In the genomic region with DNA sequence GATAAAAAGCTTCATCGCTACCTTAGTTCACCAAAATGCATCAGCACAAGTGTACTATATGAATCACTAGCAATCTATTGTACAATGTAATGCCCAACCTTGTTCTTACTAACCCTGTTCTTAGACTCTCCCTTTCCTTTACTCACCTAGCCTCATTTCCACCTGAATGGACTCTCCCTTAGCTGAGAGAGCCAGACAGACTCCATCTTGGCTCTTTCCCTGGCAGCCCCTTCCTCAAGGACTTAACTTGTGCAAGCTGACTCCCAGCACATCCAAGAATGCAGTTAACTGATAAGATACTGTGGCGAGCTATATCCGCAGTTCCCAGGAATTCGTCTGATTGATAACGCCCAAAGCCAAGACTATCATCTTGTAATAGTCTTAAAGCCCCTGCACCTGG, we compare ENCODE assay signal across 1 cellular context.
A peak's percentile ranks its signal among the peaks of the same experiment; 100 is the strongest.
TF ChIP-seq lines count a peak whose summit lies in the region.

No MANE protein-coding gene starts in this region.

TF ChIP-seq in K562, 482 proteins besides CTCF, POLR2A, EP300 and RAD21 (continued from another document):
- TF ChIP-seq, protein P1, sequence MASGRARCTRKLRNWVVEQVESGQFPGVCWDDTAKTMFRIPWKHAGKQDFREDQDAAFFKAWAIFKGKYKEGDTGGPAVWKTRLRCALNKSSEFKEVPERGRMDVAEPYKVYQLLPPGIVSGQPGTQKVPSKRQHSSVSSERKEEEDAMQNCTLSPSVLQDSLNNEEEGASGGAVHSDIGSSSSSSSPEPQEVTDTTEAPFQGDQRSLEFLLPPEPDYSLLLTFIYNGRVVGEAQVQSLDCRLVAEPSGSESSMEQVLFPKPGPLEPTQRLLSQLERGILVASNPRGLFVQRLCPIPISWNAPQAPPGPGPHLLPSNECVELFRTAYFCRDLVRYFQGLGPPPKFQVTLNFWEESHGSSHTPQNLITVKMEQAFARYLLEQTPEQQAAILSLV (tag; IDR thresholded peaks at IDR 0.05), result 0 out of 2 replicates have a peak, but pooled peaks have one; percentile 34
- TF ChIP-seq RHOXF2B (CRISPR knock-in tag; conservative IDR thresholded peaks at IDR 0.05) (peak; percentile 88; the same call in 1 of the 2 replicates), MTF1 (CRISPR knock-in tag; IDR thresholded peaks at IDR 0.05; ENCODE audit: borderline replicate concordance) (0 out of 2 replicates have a peak, but pooled peaks have one; percentile 54), ZNF583 (CRISPR knock-in tag; IDR thresholded peaks at IDR 0.05) (peak; percentile 97), ZNF584 (CRISPR knock-in tag; IDR thresholded peaks at IDR 0.05; ENCODE audit: low read depth) (peak; percentile 55; the same call in 1 of the 2 replicates), TEAD2 (tag; IDR thresholded peaks at IDR 0.05) (peak; percentile 88), PHTF2 (CRISPR knock-in tag; IDR thresholded peaks at IDR 0.05) (peak; percentile 91), MEF2D (tag; conservative IDR thresholded peaks at IDR 0.05; ENCODE audit: low read depth) (peak; percentile 90), IFI16 (CRISPR knock-in tag; IDR thresholded peaks at IDR 0.05) (peak; percentile 71; the same call in 1 of the 2 replicates), ZNF197 (CRISPR knock-in tag; IDR thresholded peaks at IDR 0.05; ENCODE audit: low read depth) (peak; percentile 91), ZNF354B (CRISPR knock-in tag; IDR thresholded peaks at IDR 0.05) (0 out of 2 replicates have a peak, but pooled peaks have one; percentile 62)
- TF ChIP-seq, protein P2, sequence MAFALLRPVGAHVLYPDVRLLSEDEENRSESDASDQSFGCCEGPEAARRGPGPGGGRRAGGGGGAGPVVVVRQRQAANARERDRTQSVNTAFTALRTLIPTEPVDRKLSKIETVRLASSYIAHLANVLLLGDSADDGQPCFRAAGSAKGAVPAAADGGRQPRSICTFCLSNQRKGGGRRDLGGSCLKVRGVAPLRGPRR (CRISPR knock-in tag; IDR thresholded peaks at IDR 0.05), result 0 out of 2 replicates have a peak, but pooled peaks have one; percentile 83
